ENCODE assay signal across 24 cellular contexts in the genomic region with DNA sequence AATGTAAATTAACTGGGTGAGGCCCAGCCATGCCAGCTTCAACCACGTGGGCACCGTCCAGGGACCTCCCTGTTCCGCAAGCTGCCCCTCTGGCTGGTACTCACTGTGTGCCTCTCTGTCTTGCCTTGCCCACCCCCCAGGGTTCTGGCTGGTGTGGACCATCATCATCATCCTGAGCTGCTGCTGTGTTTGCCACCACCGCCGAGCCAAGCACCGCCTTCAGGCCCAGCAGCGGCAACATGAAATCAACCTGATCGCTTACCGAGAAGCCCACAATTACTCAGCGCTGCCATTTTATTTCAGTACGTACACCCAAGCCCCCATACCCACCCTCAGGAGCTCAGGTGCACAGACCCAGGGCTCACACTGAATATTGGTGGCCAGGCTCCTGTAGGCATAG. TPM values are rescaled to one million over a fixed set of nuclear protein-coding genes. Genes with fewer than 3 reads are reported as not detected.
A peak's percentile ranks its signal among the peaks of the same experiment; 100 is the strongest.
DNase-seq lines count a peak whose midpoint lies in the region; ATAC-seq and TF ChIP-seq lines count a peak whose summit lies in the region.
"Had no signal": no experiment of that assay in that cellular context is flagged by ENCODE, and none has a peak within 500 bp of the region (broad histone marks: within the 10 kb centered on the region; RNA-seq: fewer than 3 reads in every experiment).

No MANE protein-coding gene starts in this region.

- peak overlapping the region; percentile 29; the same call in 1 of the 2 replicates for H3K27ac ChIP-seq in DND-41 (ENCODE audit: low read length)
- peak overlapping the region; percentile 66 for H3K27ac ChIP-seq in KOPT-K1 (ENCODE audit: low read depth, low read length, poor library complexity, severe bottlenecking)
- no peak overlapping the region for H3K27ac ChIP-seq in PC-9
- H3K27ac ChIP-seq: SK-N-MC had no signal

- CTCF ChIA-PET in PC-9 (lab: Charles Lee) = interaction anchor here (0.5 kb wide), 1 partner anchor 526 kb away, joined by 3 read pairs; no protein-coding TSS in a partner anchor

- ATAC-seq in DND-41 (ENCODE audit: insufficient read depth, low read depth) = no peak
- no peak for ATAC-seq in stimulated activated effector memory CD8-positive, alpha-beta T cell treated with anti-CD3 and anti-CD28 coated beads, Interleukin-12 subunit alpha, Interleukin-12 subunit beta, amount 100 ng/mL, for 72 hours
- ATAC-seq: CD8-positive, alpha-beta T cell had no signal

- H3K36me3 ChIP-seq in DND-41 (ENCODE audit: insufficient read depth, low read length) (peaks cover 52% of the 10 kb centered on the region), KOPT-K1 (ENCODE audit: insufficient read depth, low read length) (peaks cover 42% of the 10 kb centered on the region), PC-9 (ENCODE audit: low read depth) (no peaks in the 10 kb centered on the region)

- DNase-seq in DND-41 (no peak), endothelial cell (ENCODE audit: low spot score) (no peak), PC-9 (no peak), epidermal melanocyte (ENCODE audit: insufficient read length, low spot score) (no peak), NCI-H1694 (lab: John Stamatoyannopoulos, UW) (no peak)
- DNase-seq in stimulated activated effector memory CD8-positive, alpha-beta T cell treated with anti-CD3 and anti-CD28 coated beads, Interleukin-12 subunit alpha, Interleukin-12 subunit beta, amount 100 ng/mL, for 72 hours (ENCODE audit: low spot score in 2 of 2) = no peak
- DNase-seq: ACHN; CD8-positive, alpha-beta T cell; DMS153; GDM1; H7; HFFc6; MG63; NCI-H1417 treated with DMSO at 0.1 percent for 48 hours; NCI-H187 treated with DMSO at 0.1 percent for 48 hours; NCI-H2107; NCI-H446 treated with DMSO at 0.1 percent for 48 hours; NCI-H526 treated with DMSO at 0.1 percent for 48 hours; SHP77 treated with DMSO at 0.1 percent for 48 hours had no signal

- no peaks in the 10 kb centered on the region for H3K27me3 Mint-ChIP-seq in endothelial cell (ENCODE audit: unreplicated experiment)

- H3K4me3 ChIP-seq in DND-41 (ENCODE audit: low read depth in 1 of 2, low read length in 2 of 2) (no peak overlapping the region), PC-9 (no peak overlapping the region)
- H3K4me3 ChIP-seq: BLaER1 treated with 17β-estradiol and CSF1 and Interleukin-3, amounts not matched to agents 10 nM and 100 nM; MG63; SK-N-MC had no signal

- H3K27ac Mint-ChIP-seq in endothelial cell (ENCODE audit: unreplicated experiment) = peak overlapping the region; percentile 24
- peak overlapping the region; percentile 74 for H3K27ac Mint-ChIP-seq in stimulated activated effector memory CD8-positive, alpha-beta T cell treated with anti-CD3 and anti-CD28 coated beads, Interleukin-12 subunit alpha, Interleukin-12 subunit beta, amount 100 ng/mL, for 72 hours
- H3K27ac Mint-ChIP-seq: CD8-positive, alpha-beta T cell; HFFc6 had no signal

- H3F3A ChIP-seq in PC-9 (ENCODE audit: insufficient read depth, low read depth) = no peaks in the 10 kb centered on the region

- H3K4me2 ChIP-seq in DND-41 (ENCODE audit: insufficient read depth, low read length) (no peak overlapping the region), PC-9 (no peak overlapping the region)

- intact Hi-C loops in PC-9 (cut with micrococcal nuclease; ENCODE audit: unreplicated experiment) = no loop called here

- H3K9me3 Mint-ChIP-seq in endothelial cell (ENCODE audit: unreplicated experiment) = no peaks in the 10 kb centered on the region
- no peaks in the 10 kb centered on the region for H3K9me3 Mint-ChIP-seq in stimulated activated effector memory CD8-positive, alpha-beta T cell treated with anti-CD3 and anti-CD28 coated beads, Interleukin-12 subunit alpha, Interleukin-12 subunit beta, amount 100 ng/mL, for 72 hours
- H3K9me3 Mint-ChIP-seq: CD8-positive, alpha-beta T cell; HFFc6 had no signal

- no peak for TF ChIP-seq CTCF in DND-41 (IDR thresholded peaks at IDR 0.05; ENCODE audit: borderline replicate concordance, extremely low read depth, low read length, poor library complexity, severe bottlenecking)
- TF ChIP-seq CTCF in endothelial cell (IDR thresholded peaks at IDR 0.05; ENCODE audit: unreplicated experiment) = no peak
- no peak for TF ChIP-seq CTCF in PC-9 (conservative IDR thresholded peaks at IDR 0.05)

- H4K20me1 ChIP-seq in DND-41 (ENCODE audit: insufficient read depth, low read length) = no peaks in the 10 kb centered on the region
- no peaks in the 10 kb centered on the region for H4K20me1 ChIP-seq in PC-9 (ENCODE audit: insufficient read depth)
- H4K20me1 ChIP-seq: BLaER1 treated with 17β-estradiol and CSF1 and Interleukin-3, amounts not matched to agents 10 nM and 100 nM had no signal

- H3K79me2 ChIP-seq in DND-41 (ENCODE audit: insufficient read depth, low read length) = peaks cover 11% of the 10 kb centered on the region
- H3K79me2 ChIP-seq in PC-9 (ENCODE audit: low read depth) = no peaks in the 10 kb centered on the region

- H3K9me2 ChIP-seq in PC-9 (ENCODE audit: insufficient read depth) = no peaks in the 10 kb centered on the region

- H3K4me1 ChIP-seq in DND-41 (ENCODE audit: insufficient read depth, low read length) (peaks cover 34% of the 10 kb centered on the region), PC-9 (replicated peaks; ENCODE audit: insufficient read depth) (no peaks in the 10 kb centered on the region)

- H2AFZ ChIP-seq in DND-41 (ENCODE audit: low read depth, low read length) (no peak overlapping the region), PC-9 (no peak overlapping the region)

- H3K9ac ChIP-seq in DND-41 (ENCODE audit: low read depth, low read length) = no peak overlapping the region
- H3K9ac ChIP-seq: BLaER1 treated with 17β-estradiol and CSF1 and Interleukin-3, amounts not matched to agents 10 nM and 100 nM had no signal

- H3K4me3 Mint-ChIP-seq in endothelial cell (ENCODE audit: unreplicated experiment) = no peak overlapping the region
- H3K4me3 Mint-ChIP-seq in stimulated activated effector memory CD8-positive, alpha-beta T cell treated with anti-CD3 and anti-CD28 coated beads, Interleukin-12 subunit alpha, Interleukin-12 subunit beta, amount 100 ng/mL, for 72 hours = no peak overlapping the region
- H3K4me3 Mint-ChIP-seq: CD8-positive, alpha-beta T cell; HFFc6 had no signal

- peaks cover 24% of the 10 kb centered on the region for H3K36me3 Mint-ChIP-seq in endothelial cell (ENCODE audit: low read depth, unreplicated experiment)
- peaks cover 92% of the 10 kb centered on the region for H3K36me3 Mint-ChIP-seq in stimulated activated effector memory CD8-positive, alpha-beta T cell treated with anti-CD3 and anti-CD28 coated beads, Interleukin-12 subunit alpha, Interleukin-12 subunit beta, amount 100 ng/mL, for 72 hours

- H3K27me3 ChIP-seq in DND-41 (ENCODE audit: insufficient read depth, low read length, poor library complexity) (no peaks in the 10 kb centered on the region), PC-9 (ENCODE audit: insufficient read depth, low read depth) (no peaks in the 10 kb centered on the region)
- H3K27me3 ChIP-seq: BLaER1 treated with 17β-estradiol and CSF1 and Interleukin-3, amounts not matched to agents 10 nM and 100 nM; MG63 had no signal

- H3K9me3 ChIP-seq in DND-41 (ENCODE audit: insufficient read depth, low read length, severe bottlenecking) (no peaks in the 10 kb centered on the region), KOPT-K1 (ENCODE audit: insufficient read depth, low read length, poor library complexity, severe bottlenecking) (no peaks in the 10 kb centered on the region), PC-9 (ENCODE audit: insufficient read depth, low read depth) (no peaks in the 10 kb centered on the region)
- H3K9me3 ChIP-seq: BLaER1 treated with 17β-estradiol and CSF1 and Interleukin-3, amounts not matched to agents 10 nM and 100 nM; MG63 had no signal

- POLR2A ChIA-PET in PC-9 (lab: Charles Lee; ENCODE audit: unreplicated experiment) = no interaction called here

- H3K4me1 Mint-ChIP-seq in endothelial cell (ENCODE audit: unreplicated experiment) = peaks cover 5% of the 10 kb centered on the region
- peaks cover 13% of the 10 kb centered on the region for H3K4me1 Mint-ChIP-seq in stimulated activated effector memory CD8-positive, alpha-beta T cell treated with anti-CD3 and anti-CD28 coated beads, Interleukin-12 subunit alpha, Interleukin-12 subunit beta, amount 100 ng/mL, for 72 hours

- BruUV-seq in PC-9 (replicated peaks; lab: Mats Ljungman, UMichigan) = no TSS peak

RNA-seq across cellular contexts. Expression of a gene that starts 27.5 kb away (rescaled TPM):
- total RNA-seq in endothelial cell (ENCODE audit: unreplicated experiment) (not detected), PC-9 (2021) (not detected in 2 replicates)
- total RNA-seq: CD8-positive, alpha-beta T cell; H7; HFFc6; LHCN-M2; RPMI7951 had no signal

RNA-seq across cellular contexts. Expression of a gene that starts 44.3 kb away (rescaled TPM):
- 10.7 TPM for total RNA-seq in endothelial cell (ENCODE audit: unreplicated experiment)
- total RNA-seq in PC-9 (2021) = 8.2 and 9.4 TPM in 2 replicates

RNA-seq across cellular contexts. Expression of a gene that starts 59.5 kb away (rescaled TPM):
- total RNA-seq in endothelial cell (ENCODE audit: unreplicated experiment) (1.4 TPM), PC-9 (2021) (0.22 TPM in 1 of 2 replicates, not detected in the other)
